ENCODE assay signal across 2 cellular contexts in the genomic region with DNA sequence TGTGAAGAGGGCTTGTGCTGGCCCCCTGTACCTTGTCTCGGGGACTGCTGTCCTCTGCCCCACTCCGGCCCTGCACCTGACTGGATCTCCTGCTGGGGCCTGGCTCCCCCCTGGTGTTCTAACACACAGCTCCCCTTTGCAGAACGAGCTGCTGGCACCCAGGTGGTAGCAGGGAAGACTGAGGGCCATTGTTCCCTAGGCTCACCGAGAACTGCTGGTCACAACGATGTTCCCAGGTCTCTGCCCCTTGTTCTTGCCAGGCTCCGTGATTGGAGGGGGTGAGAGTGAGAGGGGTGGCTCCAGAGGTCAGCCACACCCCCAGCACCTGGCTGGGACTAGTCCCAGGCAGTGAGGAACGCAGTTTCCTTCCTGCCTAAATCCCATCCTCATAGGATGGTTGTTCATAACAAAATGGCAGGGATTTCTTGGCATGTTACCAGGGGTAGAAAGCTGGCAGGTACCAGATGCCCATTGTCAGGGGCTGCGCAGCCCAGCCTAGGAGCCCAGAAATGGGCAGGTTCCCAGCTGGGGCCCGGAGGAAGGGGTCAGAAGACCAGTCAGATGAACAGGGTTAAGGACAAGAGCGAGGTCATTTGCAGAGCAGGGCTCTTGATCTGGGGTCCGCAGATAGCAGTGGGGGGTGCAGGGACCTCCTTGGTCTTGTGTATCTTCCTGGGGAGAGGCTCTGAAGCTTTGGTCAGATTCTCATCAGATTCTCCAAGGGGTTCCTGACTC.
TF ChIP-seq lines count a peak whose summit lies in the region.

No MANE protein-coding gene starts in this region.

TF ChIP-seq in GM23338, 12 proteins besides CTCF, POLR2A, EP300 and RAD21:
- TF ChIP-seq POLR2AphosphoS5 (IDR thresholded peaks at IDR 0.05; ENCODE audit: low read depth) (peak; percentile 28; the same call in 1 of the 2 replicates), JUNB (IDR thresholded peaks at IDR 0.05; ENCODE audit: unreplicated experiment) (no peak)

TF ChIP-seq in IMR-90, 13 proteins besides CTCF, POLR2A, EP300 and RAD21:
- TF ChIP-seq RCOR1 (IDR thresholded peaks at IDR 0.05; ENCODE audit: insufficient replicate concordance, low read length) (no peak), MAFK (IDR thresholded peaks at IDR 0.05; ENCODE audit: low read depth, low read length) (no peak), FOS (IDR thresholded peaks at IDR 0.05; ENCODE audit: low read depth, low read length) (no peak), MAZ (IDR thresholded peaks at IDR 0.05; ENCODE audit: borderline replicate concordance, low read depth, low read length) (no peak), RFX5 (IDR thresholded peaks at IDR 0.05; ENCODE audit: low read depth, low read length) (no peak), BHLHE40 (IDR thresholded peaks at IDR 0.05; ENCODE audit: low read depth, low read length) (no peak), SMC3 (IDR thresholded peaks at IDR 0.05; ENCODE audit: low read depth, low read length) (no peak), MXI1 (IDR thresholded peaks at IDR 0.05; ENCODE audit: borderline replicate concordance, low read depth, low read length) (no peak), CHD1 (IDR thresholded peaks at IDR 0.05; ENCODE audit: low read depth, low read length) (no peak), NFE2L2 (IDR thresholded peaks at IDR 0.05; ENCODE audit: low read depth, low read length) (no peak), CEBPB (IDR thresholded peaks at IDR 0.05; ENCODE audit: low read depth, low read length) (no peak)
- TF ChIP-seq, protein P1, sequence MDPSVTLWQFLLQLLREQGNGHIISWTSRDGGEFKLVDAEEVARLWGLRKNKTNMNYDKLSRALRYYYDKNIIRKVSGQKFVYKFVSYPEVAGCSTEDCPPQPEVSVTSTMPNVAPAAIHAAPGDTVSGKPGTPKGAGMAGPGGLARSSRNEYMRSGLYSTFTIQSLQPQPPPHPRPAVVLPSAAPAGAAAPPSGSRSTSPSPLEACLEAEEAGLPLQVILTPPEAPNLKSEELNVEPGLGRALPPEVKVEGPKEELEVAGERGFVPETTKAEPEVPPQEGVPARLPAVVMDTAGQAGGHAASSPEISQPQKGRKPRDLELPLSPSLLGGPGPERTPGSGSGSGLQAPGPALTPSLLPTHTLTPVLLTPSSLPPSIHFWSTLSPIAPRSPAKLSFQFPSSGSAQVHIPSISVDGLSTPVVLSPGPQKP (IDR thresholded peaks at IDR 0.05; ENCODE audit: borderline replicate concordance, low read depth, low read length) = no peak
- TF ChIP-seq, protein P2, sequence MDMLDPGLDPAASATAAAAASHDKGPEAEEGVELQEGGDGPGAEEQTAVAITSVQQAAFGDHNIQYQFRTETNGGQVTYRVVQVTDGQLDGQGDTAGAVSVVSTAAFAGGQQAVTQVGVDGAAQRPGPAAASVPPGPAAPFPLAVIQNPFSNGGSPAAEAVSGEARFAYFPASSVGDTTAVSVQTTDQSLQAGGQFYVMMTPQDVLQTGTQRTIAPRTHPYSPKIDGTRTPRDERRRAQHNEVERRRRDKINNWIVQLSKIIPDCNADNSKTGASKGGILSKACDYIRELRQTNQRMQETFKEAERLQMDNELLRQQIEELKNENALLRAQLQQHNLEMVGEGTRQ (IDR thresholded peaks at IDR 0.05; ENCODE audit: low read depth, low read length) = no peak
